ENCODE assay signal across 9 cellular contexts in genomic region chr9:79581388-79581787, GRCh38. TPM values are rescaled to one million over a fixed set of nuclear protein-coding genes. Genes with fewer than 3 reads are reported as not detected.
A peak's percentile ranks its signal among the peaks of the same experiment; 100 is the strongest.
DNase-seq lines count a peak whose midpoint lies in the region; ATAC-seq, FAIRE-seq and TF ChIP-seq lines count a peak whose summit lies in the region.
"Had no signal": no experiment of that assay in that cellular context is flagged by ENCODE, and none has a peak within 500 bp of the region (broad histone marks: within the 10 kb centered on the region; RNA-seq: fewer than 3 reads in every experiment).

No MANE protein-coding gene starts in this region.

- H2AFZ ChIP-seq in H1 (ENCODE audit: low read length) (no peak overlapping the region), trophoblast cell (ENCODE audit: insufficient read depth, low read length, poor library complexity) (no peak overlapping the region)

- TF ChIP-seq POLR2A in H1 (IDR thresholded peaks at IDR 0.05; ENCODE audit: control extremely low read depth in 1 of 2, low read depth in 2 of 2, low read length in 2 of 2) = no peak

- H3K79me1 ChIP-seq in H1 (ENCODE audit: low read depth, low read length) (peaks cover 5% of the 10 kb centered on the region; the same call in 1 of the 2 replicates), trophoblast cell (ENCODE audit: low read length) (no peaks in the 10 kb centered on the region)

- H3K79me2 ChIP-seq in H1 (ENCODE audit: control insufficient read depth in 1 of 2, insufficient read depth in 2 of 2, low read length in 2 of 2) (peaks cover 5 to 79% of the 10 kb centered on the region in 2 experiments; a peak in 3 of 4 replicates), trophoblast cell (ENCODE audit: control insufficient read depth, insufficient read depth, low read length, poor library complexity) (peaks cover 5% of the 10 kb centered on the region)

- FAIRE-seq in H1 (lab: Jason Lieb, UNC) = no peak

- H4K8ac ChIP-seq in H1 (ENCODE audit: extremely low read depth, insufficient read depth, low read length) (no peak overlapping the region), trophoblast cell (ENCODE audit: low read depth, low read length) (peak overlapping the region; percentile 65)

- no peak overlapping the region for H2BK120ac ChIP-seq in H1 (replicated peaks; ENCODE audit: low read depth, low read length)
- H2BK120ac ChIP-seq in trophoblast cell (ENCODE audit: insufficient read depth, low read length, poor library complexity) = no peak overlapping the region

- H2BK20ac ChIP-seq in H1 (ENCODE audit: low read length) = no peak overlapping the region

- H3K27me3 ChIP-seq in RWPE2 (ENCODE audit: insufficient read depth, poor library complexity, severe bottlenecking) = no peaks in the 10 kb centered on the region
- H3K27me3 ChIP-seq in H1 (replicated peaks in 1 of 4; ENCODE audit: control insufficient read depth in 3 of 4, extremely low read depth in 1 of 4, insufficient read depth in 3 of 4, low read length in 3 of 4) = no peaks in the 10 kb centered on the region
- H3K27me3 ChIP-seq in trophoblast cell (ENCODE audit: insufficient read depth, low read length) = no peaks in the 10 kb centered on the region

- peak; percentile 5 for DNase-seq in NCI-H345 (lab: John Stamatoyannopoulos, UW)
- DNase-seq in NCI-H345 treated with DMSO at 0.1 percent for 48 hours (lab: John Stamatoyannopoulos, UW; ENCODE audit: unreplicated experiment) = no peak
- DNase-seq in RWPE2 (ENCODE audit: low spot score) = no peak
- no peak for DNase-seq in H1 (ENCODE audit: low read depth in 1 of 2, low spot score in 2 of 2)
- DNase-seq in trophoblast cell = peak in 1 of 2 donors; percentile 26
- DNase-seq in ACHN = no peak

- no peak overlapping the region for H2BK5ac ChIP-seq in H1 (ENCODE audit: low read depth, low read length)
- no peak overlapping the region for H2BK5ac ChIP-seq in trophoblast cell (ENCODE audit: low read depth, low read length, poor library complexity)

- H3K14ac ChIP-seq in H1 (ENCODE audit: insufficient read length) = no peak overlapping the region
- H3K14ac ChIP-seq in trophoblast cell (ENCODE audit: low read length) = no peak overlapping the region

- no peaks in the 10 kb centered on the region for H3K23me2 ChIP-seq in H1 (ENCODE audit: low read depth, low read length)

- H3K4me3 ChIP-seq in RWPE2 (ENCODE audit: severe bottlenecking) = no peak overlapping the region
- no peak overlapping the region for H3K4me3 ChIP-seq in H1 (ENCODE audit: extremely low read depth in 1 of 4, insufficient read depth in 2 of 4, low read depth in 3 of 4, low read length in 4 of 4)
- no peak overlapping the region for H3K4me3 ChIP-seq in trophoblast cell (ENCODE audit: low read depth, low read length)

- H3K4me1 ChIP-seq in RWPE2 (ENCODE audit: insufficient read depth, poor library complexity, severe bottlenecking) (peaks cover 10% of the 10 kb centered on the region), H1 (replicated peaks in 1 of 4; ENCODE audit: control insufficient read depth in 3 of 4, insufficient read depth in 4 of 4, low read length in 3 of 4) (peaks cover 5 to 11% (median 9%) of the 10 kb centered on the region in 4 experiments), trophoblast cell (ENCODE audit: control insufficient read depth in 1 of 2, insufficient read depth in 2 of 2, low read length in 2 of 2) (peaks cover 6 to 9% of the 10 kb centered on the region in 2 experiments)

- in situ Hi-C loops in ACHN (cut with HindIII; ENCODE audit: low pct_ligation_motif_present, low pct_unique_long_range_greater_than_20kb, low sequenced_read_pairs) = no loop called here

- TF ChIP-seq RAD21 in H1 (IDR thresholded peaks at IDR 0.05 in 1 of 2, conservative IDR thresholded peaks at IDR 0.05 in 1 of 2; ENCODE audit: low read depth in 2 of 2, low read length in 2 of 2) = no peak

- H3K56ac ChIP-seq in H1 (replicated peaks; ENCODE audit: insufficient read length, low read depth, low read length) = no peak overlapping the region

- H3K27ac ChIP-seq in RWPE2 (ENCODE audit: poor library complexity, severe bottlenecking) (no peak overlapping the region), H1 (ENCODE audit: low read depth, low read length) (no peak overlapping the region), trophoblast cell (ENCODE audit: low read depth, low read length) (no peak overlapping the region)

- TF ChIP-seq EP300 in H1 (IDR thresholded peaks at IDR 0.05; ENCODE audit: borderline replicate concordance in 1 of 2, low read depth in 2 of 2, low read length in 2 of 2) = no peak

- ATAC-seq in RWPE2 (ENCODE audit: low read depth) (peak; percentile 40; the same call in 2 of the 3 replicates), GM19397 (IDR thresholded peaks at IDR 0.05; ENCODE audit: unreplicated experiment) (no peak), HG03565 (IDR thresholded peaks at IDR 0.05; ENCODE audit: unreplicated experiment) (no peak)
- ATAC-seq: esophagus mucosa had no signal

- POLR2A ChIA-PET in H1 (lab: Charles Lee; ENCODE audit: partially characterized antibody) = interaction anchor here (1.2 to 6.1 kb wide), 2 partner anchors 10 to 113 kb away, joined by 3 to 36 read pairs; partner anchors contain the start of gene TLE4

- H3K9me3 ChIP-seq in RWPE2 (ENCODE audit: severe bottlenecking) (no peaks in the 10 kb centered on the region), H1 (ENCODE audit: insufficient read depth in 2 of 2, low read depth in 1 of 2, low read length in 1 of 2) (no peaks in the 10 kb centered on the region), trophoblast cell (ENCODE audit: insufficient read depth, low read depth, low read length) (no peaks in the 10 kb centered on the region)

- no peak overlapping the region for H2AK5ac ChIP-seq in H1 (ENCODE audit: low read depth, low read length)
- no peak overlapping the region for H2AK5ac ChIP-seq in trophoblast cell (ENCODE audit: low read length)

- H2BK12ac ChIP-seq in H1 (ENCODE audit: low read depth, low read length) (0 out of 2 replicates have a peak overlapping the region, but pooled peaks have one; percentile 51), trophoblast cell (ENCODE audit: low read length) (no peak overlapping the region)

- no peak overlapping the region for H4K5ac ChIP-seq in H1 (ENCODE audit: insufficient read length, low read depth, low read length)

- H4K91ac ChIP-seq in H1 (replicated peaks; ENCODE audit: insufficient read length, low read length) (peak overlapping the region; percentile 11), trophoblast cell (ENCODE audit: low read depth, low read length) (no peak overlapping the region)

- H3K23ac ChIP-seq in H1 (ENCODE audit: insufficient read length) (no peak overlapping the region), trophoblast cell (ENCODE audit: low read length) (no peak overlapping the region)

- peak overlapping the region; percentile 1 to 24; a peak in 1 of 4 replicates for H3K4me2 ChIP-seq in H1 (ENCODE audit: insufficient read depth in 1 of 2, low read depth in 2 of 2, low read length in 2 of 2)
- H3K4me2 ChIP-seq in trophoblast cell (ENCODE audit: low read length) = no peak overlapping the region

- H3K36me3 ChIP-seq in RWPE2 (ENCODE audit: low read depth) (no peaks in the 10 kb centered on the region), H1 (ENCODE audit: control insufficient read depth in 2 of 4, insufficient read depth in 4 of 4, low read length in 3 of 4) (peaks cover 0 to 22% (median 0%) of the 10 kb centered on the region in 4 experiments; a peak in 3 of 8 replicates), trophoblast cell (ENCODE audit: control insufficient read depth in 1 of 2, insufficient read depth in 2 of 2, low read length in 2 of 2) (peaks cover 9 to 20% of the 10 kb centered on the region in 2 experiments)

- H3K9ac ChIP-seq in H1 (replicated peaks in 1 of 4; ENCODE audit: extremely low read depth in 1 of 4, low read depth in 3 of 4, low read length in 3 of 4) (no peak overlapping the region), trophoblast cell (ENCODE audit: low read length) (no peak overlapping the region)

- CTCF ChIA-PET in H1 (lab: Charles Lee; ENCODE audit: partially characterized antibody) = interaction anchor here (2.2 kb wide), 1 partner anchor 150 kb away, joined by 5 read pairs; no protein-coding TSS in a partner anchor

- TF ChIP-seq CTCF in RWPE2 (IDR thresholded peaks at IDR 0.05; ENCODE audit: poor library complexity, severe bottlenecking) = no peak
- TF ChIP-seq CTCF in H1 (IDR thresholded peaks at IDR 0.05; ENCODE audit: control extremely low read depth in 1 of 3, insufficient read depth in 1 of 3, low read depth in 1 of 3, low read length in 3 of 3) = no peak

- no peak overlapping the region for H3K18ac ChIP-seq in H1 (ENCODE audit: extremely low read depth, low read length)
- H3K18ac ChIP-seq in trophoblast cell (ENCODE audit: low read length) = no peak overlapping the region

- H4K12ac ChIP-seq in trophoblast cell (ENCODE audit: low read depth, low read length) = no peak overlapping the region

- H3K4ac ChIP-seq in H1 (replicated peaks; ENCODE audit: insufficient read length, low read depth, low read length) (no peak overlapping the region), trophoblast cell (ENCODE audit: low read depth, low read length) (peak overlapping the region; percentile 69)

- no peak overlapping the region for H2BK15ac ChIP-seq in H1 (ENCODE audit: low read length)

- H4K20me1 ChIP-seq in H1 (replicated peaks in 1 of 2; ENCODE audit: control insufficient read depth in 1 of 2, insufficient read depth in 2 of 2, low read length in 2 of 2) = peaks cover 6 to 8% of the 10 kb centered on the region in 2 experiments

- 90% methylated on average over 3 of the region's 3 CpGs; no CpG with 5 or more reads in 1 of the 2 experiments for WGBS in H1 (ENCODE audit: extremely low coverage in 1 of 2, insufficient coverage in 1 of 2, insufficient read length in 1 of 2, insufficient replicate concordance in 2 of 2, low coverage in 1 of 2, low lambda C conversion rate in 2 of 2, missing lambda C conversion rate in 1 of 2), 2 experiments
- WGBS in trophoblast cell (ENCODE audit: extremely low coverage, insufficient coverage, insufficient read length) = no CpG with 5 or more reads among the region's 3 CpGs

TF ChIP-seq in H1, 55 proteins besides CTCF, POLR2A, EP300 and RAD21 (continues in another document):
- TF ChIP-seq MAFK (IDR thresholded peaks at IDR 0.05; ENCODE audit: low read depth, low read length) = no peak

RNA-seq across cellular contexts. Expression of gene TLE4, which starts 9.6 kb away (rescaled TPM):
- total RNA-seq in H1 (2021; fragmentation: NEBNext Ultra II Directional; extraction: Animal tissue kit (Norgen Biotek cat#: 25700)) = 36.9 and 39.2 TPM in 2 replicates
- polyA plus RNA-seq in H1 (2011; rRNA removed) = 32.4 and 37.2 TPM in 2 replicates
- 32.6 TPM for polyA plus RNA-seq in H1 (2011; cell fraction: cytosol; rRNA removed)
- 50.9 TPM for polyA plus RNA-seq in H1 (2011; cell fraction: nucleus; rRNA removed)
- 26.7 to 31.6 TPM (median 27.9 TPM) in 4 replicates for polyA plus RNA-seq in H1 (2012, experiment 1 of 2)
- polyA plus RNA-seq in H1 (2012, experiment 2 of 2) = 7.9 TPM
- 22.4 TPM for polyA plus RNA-seq in H1 (2013, experiment 1 of 2)
- polyA plus RNA-seq in H1 (2013, experiment 2 of 2) = 23.5 TPM
- 75.3 and 97.5 TPM in 2 replicates for polyA minus RNA-seq in H1 (2011; rRNA and poly(A)+ RNA removed)
- polyA minus RNA-seq in H1 (2011; cell fraction: cytosol; rRNA and poly(A)+ RNA removed) = 50.1 TPM
- 129 TPM for polyA minus RNA-seq in H1 (2011; cell fraction: nucleus; rRNA and poly(A)+ RNA removed)
- polyA plus RNA-seq in trophoblast cell (2013) = 103 and 108 TPM in 2 replicates
